Comparison of ENCODE assay signal across 8 cellular contexts in the genomic region with DNA sequence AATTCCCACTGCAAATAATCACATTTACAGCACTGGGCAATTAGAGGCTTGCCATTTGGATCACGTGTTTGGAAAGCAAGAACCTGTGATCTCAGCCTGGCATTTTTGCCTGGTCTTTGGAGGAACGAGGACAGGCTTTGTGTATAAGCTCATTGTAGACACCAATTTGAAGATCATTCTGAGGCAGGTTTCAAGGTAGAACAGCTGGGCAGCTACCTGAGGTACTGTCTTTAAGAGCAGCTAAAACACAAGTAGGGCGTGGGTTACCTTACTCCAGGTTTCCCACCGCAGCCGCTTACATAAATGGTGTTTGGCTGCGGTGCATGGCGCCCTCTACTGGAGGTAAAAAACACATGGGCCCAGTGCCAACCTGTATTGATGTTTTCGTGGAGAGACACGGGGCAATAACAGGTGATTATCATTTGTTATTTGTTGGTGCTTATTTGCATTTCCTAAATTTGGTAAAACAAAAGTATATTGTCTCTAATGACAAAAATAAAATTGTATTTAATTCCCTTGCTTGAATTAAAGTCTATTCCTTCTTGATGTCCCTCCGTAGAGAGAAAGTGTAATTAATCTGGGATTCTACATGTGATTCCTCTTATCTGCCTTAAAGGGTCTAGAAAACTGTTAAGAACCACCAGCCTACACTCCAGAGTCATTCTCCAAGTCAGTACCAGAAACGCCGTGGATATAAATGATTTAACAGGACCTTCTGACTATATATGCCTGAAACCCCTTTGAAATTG.
DNase-seq lines count a peak whose midpoint lies in the region; ATAC-seq and TF ChIP-seq lines count a peak whose summit lies in the region.

No MANE protein-coding gene starts in this region.

- H3K9ac ChIP-seq in GM23248, result no peak overlapping the region

- H3K4me2 ChIP-seq in GM23248 (ENCODE audit: unreplicated experiment), result peak overlapping the region; percentile 69

- no peak overlapping the region for H3K27ac ChIP-seq in GM23248

- H3K79me2 ChIP-seq in GM23248 (ENCODE audit: insufficient read depth), result no peaks in the 10 kb centered on the region

- TF ChIP-seq CTCF in AG09319 (IDR thresholded peaks at IDR 0.05; ENCODE audit: low read depth, low read length), result peak; percentile 74

- H3K4me3 ChIP-seq in GM23248, result peak overlapping the region; percentile 41

- in situ Hi-C loops in GM23248 (cut with MboI), result no loop called here

- no peaks in the 10 kb centered on the region for H3K4me1 ChIP-seq in GM23248 (ENCODE audit: insufficient read depth)

- H2AFZ ChIP-seq in GM23248, result peak overlapping the region; percentile 45; the same call in 1 of the 2 replicates

- H4K20me1 ChIP-seq in GM23248 (ENCODE audit: insufficient read depth), result no peaks in the 10 kb centered on the region

- H3K27me3 ChIP-seq in GM23248 (replicated peaks; ENCODE audit: insufficient read depth), result 0 out of 2 replicates have a peak, but pooled peaks cover 6% of the 10 kb centered on the region

- WGBS in GM23248 (ENCODE audit: low coverage in 1 of 2, low lambda C conversion rate in 2 of 2, missing lambda C conversion rate in 2 of 2), 2 experiments, result 18 to 22% methylated on average over 12 of the region's 12 CpGs

- no peaks in the 10 kb centered on the region for H3K36me3 ChIP-seq in GM23248 (ENCODE audit: low read depth)

- ATAC-seq in GM19463 (IDR thresholded peaks at IDR 0.05; ENCODE audit: unreplicated experiment), result no peak

- DNase-seq in AG09319 (ENCODE audit: extremely low read depth, low read depth) (peak; percentile 23), GM23248 (peak; percentile 75), NCI-H2227 treated with DMSO at 0.1 percent for 48 hours (lab: John Stamatoyannopoulos, UW) (peak; percentile 68), cerebellum (ENCODE audit: low spot score) (peak; percentile 62), left kidney (ENCODE audit: low read depth, low spot score) (peak; percentile 87)
- peak; percentile 66 for DNase-seq in activated CD4-positive, CD25-positive, alpha-beta regulatory T cell treated with anti-CD3 and anti-CD28 coated beads, Interleukin-2, amount 50 U/mL, for 72 hours
- peak; percentile 61 to 63 for DNase-seq in stimulated activated CD4-positive, alpha-beta T cell treated with anti-CD3 and anti-CD28 coated beads, Interleukin-2, amount 100 ng/mL, for 48 hours

- no peaks in the 10 kb centered on the region for H3K9me3 ChIP-seq in GM23248 (ENCODE audit: low read depth)

- H3F3A ChIP-seq in GM23248 (ENCODE audit: insufficient read depth), result no peaks in the 10 kb centered on the region

- no peaks in the 10 kb centered on the region for H3K9me2 ChIP-seq in GM23248 (ENCODE audit: insufficient read depth)

Comparison
In these comparisons a context has a peak if more than half of its experiments do, and no peak if none do; other contexts are left out.
1. DNase-seq: peak in every context shown above with its lines; median percentile 87 in left kidney; 75 in GM23248; 68 in NCI-H2227 treated with DMSO at 0.1 percent for 48 hours; 66 in activated CD4-positive, CD25-positive, alpha-beta regulatory T cell treated with anti-CD3 and anti-CD28 coated beads, Interleukin-2, amount 50 U/mL, for 72 hours; 62 in cerebellum; 62 in stimulated activated CD4-positive, alpha-beta T cell treated with anti-CD3 and anti-CD28 coated beads, Interleukin-2, amount 100 ng/mL, for 48 hours; 23 in AG09319.